ENCODE assay signal across 13 cellular contexts in the genomic region with DNA sequence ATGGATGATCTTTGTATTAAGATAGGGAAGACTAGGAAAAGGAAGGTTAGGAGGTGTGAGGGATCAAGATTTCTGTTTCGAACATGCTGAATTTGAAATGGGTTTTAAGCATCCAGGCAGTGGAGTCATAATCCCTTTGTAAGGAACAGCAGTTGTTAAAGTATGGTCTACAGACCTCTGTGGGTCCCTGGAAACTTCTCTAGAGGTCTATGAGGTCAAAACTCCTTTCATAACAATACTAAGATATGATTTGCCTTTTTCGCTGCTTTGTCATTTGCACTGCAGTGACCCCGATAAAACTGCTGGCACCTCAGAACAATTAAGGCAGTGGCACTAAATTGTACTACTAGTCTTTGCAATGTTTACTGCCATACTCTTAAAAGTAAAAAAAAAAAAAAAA. TPM values are rescaled to one million over a fixed set of nuclear protein-coding genes. Genes with fewer than 3 reads are reported as not detected.
A peak's percentile ranks its signal among the peaks of the same experiment; 100 is the strongest.
DNase-seq lines count a peak whose midpoint lies in the region; ATAC-seq, FAIRE-seq and TF ChIP-seq lines count a peak whose summit lies in the region.
"Had no signal": no experiment of that assay in that cellular context is flagged by ENCODE, and none has a peak within 500 bp of the region (broad histone marks: within the 10 kb centered on the region; RNA-seq: fewer than 3 reads in every experiment).

No MANE protein-coding gene starts in this region.

- H3K27me3 Mint-ChIP-seq in activated naive CD8-positive, alpha-beta T cell: no peaks in the 10 kb centered on the region
- H3K27me3 Mint-ChIP-seq in natural killer cell treated with Interleukin-12 subunit alpha and Interleukin-12 subunit beta and Interleukin-15 and Interleukin-18, amount 100 ng/mL, for 72 hours: no peaks in the 10 kb centered on the region
- H3K27me3 Mint-ChIP-seq: activated B cell treated with CpG ODN at 0.5 μM for 24 hours had no signal

- FAIRE-seq in GM19239 (lab: Jason Lieb, UNC): no peak
- FAIRE-seq: G401.6 had no signal

- H3K4me3 ChIP-seq in GM08714 (ENCODE audit: low read length): peak overlapping the region; percentile 95
- no peak overlapping the region for H3K4me3 ChIP-seq in right atrium auricular region
- H3K4me3 ChIP-seq: left ventricle myocardium inferior had no signal

- H3K9me3 Mint-ChIP-seq in activated naive CD8-positive, alpha-beta T cell (ENCODE audit: low read depth): no peaks in the 10 kb centered on the region
- H3K9me3 Mint-ChIP-seq in natural killer cell treated with Interleukin-12 subunit alpha and Interleukin-12 subunit beta and Interleukin-15 and Interleukin-18, amount 100 ng/mL, for 72 hours: no peaks in the 10 kb centered on the region
- H3K9me3 Mint-ChIP-seq: activated B cell treated with CpG ODN at 0.5 μM for 24 hours had no signal

- H3K27ac ChIP-seq in KOPT-K1 (ENCODE audit: low read depth, low read length, poor library complexity, severe bottlenecking) (peak overlapping the region; percentile 91), right atrium auricular region (no peak overlapping the region)
- H3K27ac ChIP-seq: ascending aorta, esophagus squamous epithelium, left ventricle myocardium inferior had no signal

- no peaks in the 10 kb centered on the region for H3K27me3 ChIP-seq in right atrium auricular region
- H3K27me3 ChIP-seq: ascending aorta, esophagus squamous epithelium had no signal

- peaks cover 5% of the 10 kb centered on the region for H3K36me3 Mint-ChIP-seq in activated naive CD8-positive, alpha-beta T cell
- H3K36me3 Mint-ChIP-seq in natural killer cell treated with Interleukin-12 subunit alpha and Interleukin-12 subunit beta and Interleukin-15 and Interleukin-18, amount 100 ng/mL, for 72 hours: peaks cover 13% of the 10 kb centered on the region

- H3K36me3 ChIP-seq in KOPT-K1 (ENCODE audit: insufficient read depth, low read length) (peaks cover 44% of the 10 kb centered on the region), right atrium auricular region (no peaks in the 10 kb centered on the region)

- ATAC-seq in natural killer cell treated with Interleukin-12 subunit alpha and Interleukin-12 subunit beta and Interleukin-15 and Interleukin-18, amount 100 ng/mL, for 72 hours: no peak

- no peak for DNase-seq in natural killer cell treated with Interleukin-12 subunit alpha and Interleukin-12 subunit beta and Interleukin-15 and Interleukin-18, amount 100 ng/mL, for 72 hours (ENCODE audit: low spot score)
- DNase-seq in UCSD-AML1 (lab: John Stamatoyannopoulos, UW; ENCODE audit: unreplicated experiment) (no peak), GM19239 (ENCODE audit: insufficient read length, low spot score) (no peak), right atrium auricular region (ENCODE audit: low spot score) (no peak)
- DNase-seq: activated B cell treated with CpG ODN at 0.5 μM for 24 hours, esophagus squamous epithelium, IMR-90, left ventricle myocardium inferior had no signal

- peaks cover 0 to 18% of the 10 kb centered on the region in 2 donors for H3K4me1 ChIP-seq in right atrium auricular region

- no peak overlapping the region for H3K27ac Mint-ChIP-seq in activated naive CD8-positive, alpha-beta T cell
- H3K27ac Mint-ChIP-seq in natural killer cell treated with Interleukin-12 subunit alpha and Interleukin-12 subunit beta and Interleukin-15 and Interleukin-18, amount 100 ng/mL, for 72 hours: peak overlapping the region; percentile 97 to 100
- H3K27ac Mint-ChIP-seq: activated B cell treated with CpG ODN at 0.5 μM for 24 hours had no signal

- TF ChIP-seq CTCF in right atrium auricular region (IDR thresholded peaks at IDR 0.05): no peak

- no peaks in the 10 kb centered on the region for H3K9me3 ChIP-seq in KOPT-K1 (ENCODE audit: insufficient read depth, low read length, poor library complexity, severe bottlenecking)
- H3K9me3 ChIP-seq in right atrium auricular region: no peaks in the 10 kb centered on the region
- H3K9me3 ChIP-seq: ascending aorta, esophagus squamous epithelium, left ventricle myocardium inferior had no signal

- H3K4me1 Mint-ChIP-seq in activated naive CD8-positive, alpha-beta T cell (ENCODE audit: low read depth): peaks cover 28% of the 10 kb centered on the region
- H3K4me1 Mint-ChIP-seq in natural killer cell treated with Interleukin-12 subunit alpha and Interleukin-12 subunit beta and Interleukin-15 and Interleukin-18, amount 100 ng/mL, for 72 hours (ENCODE audit: low read depth in 2 of 2): peaks cover 17 to 26% of the 10 kb centered on the region in 2 donors

- peak overlapping the region; percentile 99 for H3K4me3 Mint-ChIP-seq in activated naive CD8-positive, alpha-beta T cell
- H3K4me3 Mint-ChIP-seq in natural killer cell treated with Interleukin-12 subunit alpha and Interleukin-12 subunit beta and Interleukin-15 and Interleukin-18, amount 100 ng/mL, for 72 hours: peak overlapping the region; percentile 95

RNA-seq across cellular contexts. Expression of gene RAD51AP1, which starts 1.5 kb away (rescaled TPM):
- total RNA-seq in natural killer cell treated with Interleukin-12 subunit alpha and Interleukin-12 subunit beta and Interleukin-15 and Interleukin-18, amount 100 ng/mL, for 72 hours: 10 to 100 TPM; 21.4 to 34.4 TPM
- 1 to 10 TPM in 1 of 2 donors, under 1 TPM in 1; 0.86 to 1.3 TPM for total RNA-seq in right atrium auricular region
- total RNA-seq: ascending aorta had no signal

RNA-seq across cellular contexts. Expression of gene DYRK4, which starts 21.8 kb away (rescaled TPM):
- 10 to 100 TPM; 24.0 to 30.2 TPM for total RNA-seq in natural killer cell treated with Interleukin-12 subunit alpha and Interleukin-12 subunit beta and Interleukin-15 and Interleukin-18, amount 100 ng/mL, for 72 hours
- 10 to 100 TPM; 31.7 to 41.1 TPM for total RNA-seq in right atrium auricular region

Comparison
In these comparisons a context has a peak if more than half of its experiments do, and no peak if none do; other contexts are left out.
1. RNA of gene RAD51AP1, which starts 1.5 kb away (total RNA-seq): 21.4 to 34.4 TPM in natural killer cell treated with Interleukin-12 subunit alpha and Interleukin-12 subunit beta and Interleukin-15 and Interleukin-18, amount 100 ng/mL, for 72 hours; 0.86 to 1.3 TPM in right atrium auricular region; every median in the first group is over 4 times any median in the second.